ENCODE assay signal across 1 cellular context in the genomic region with DNA sequence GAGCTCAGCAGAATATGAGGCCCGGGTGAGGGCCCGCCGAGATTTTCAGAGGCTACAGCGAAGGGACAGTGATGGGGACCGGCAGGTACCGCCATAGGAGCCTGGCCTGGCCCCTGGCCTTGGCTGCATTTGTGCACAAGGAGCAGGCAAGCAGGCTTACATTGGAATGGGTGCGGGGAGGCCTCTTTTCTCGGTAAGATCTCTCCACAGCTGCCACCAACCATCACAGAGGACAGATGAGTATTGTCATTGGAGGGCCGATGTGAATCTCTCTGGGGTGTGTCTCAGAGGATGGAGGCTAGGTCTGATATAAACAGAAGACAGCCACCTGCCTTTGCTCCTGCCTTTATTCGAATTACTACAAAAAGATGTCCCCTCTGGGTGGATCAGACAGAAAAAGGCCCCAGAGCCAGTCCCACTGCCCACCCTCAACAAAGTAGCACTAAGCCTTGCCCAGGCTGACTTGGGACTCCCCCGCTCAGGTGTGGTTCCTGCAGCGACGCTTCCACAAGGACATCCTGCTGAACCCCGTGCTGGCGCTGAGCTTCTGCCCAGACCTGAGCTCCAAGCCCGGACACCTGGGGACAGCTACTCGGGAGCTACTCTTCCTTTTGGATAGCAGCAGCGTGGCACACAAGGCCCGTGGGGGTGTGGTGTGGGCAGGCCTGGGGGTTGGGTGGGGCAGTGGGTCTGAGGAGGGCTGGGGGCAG.
TF ChIP-seq lines count a peak whose summit lies in the region.

No MANE protein-coding gene starts in this region.

TF ChIP-seq in SK-N-SH, 30 proteins besides CTCF, POLR2A, EP300 and RAD21 (continued from another document):
- TF ChIP-seq USF2 (IDR thresholded peaks at IDR 0.05; ENCODE audit: borderline replicate concordance, low read depth, low read length) = no peak
- TF ChIP-seq, protein P1, sequence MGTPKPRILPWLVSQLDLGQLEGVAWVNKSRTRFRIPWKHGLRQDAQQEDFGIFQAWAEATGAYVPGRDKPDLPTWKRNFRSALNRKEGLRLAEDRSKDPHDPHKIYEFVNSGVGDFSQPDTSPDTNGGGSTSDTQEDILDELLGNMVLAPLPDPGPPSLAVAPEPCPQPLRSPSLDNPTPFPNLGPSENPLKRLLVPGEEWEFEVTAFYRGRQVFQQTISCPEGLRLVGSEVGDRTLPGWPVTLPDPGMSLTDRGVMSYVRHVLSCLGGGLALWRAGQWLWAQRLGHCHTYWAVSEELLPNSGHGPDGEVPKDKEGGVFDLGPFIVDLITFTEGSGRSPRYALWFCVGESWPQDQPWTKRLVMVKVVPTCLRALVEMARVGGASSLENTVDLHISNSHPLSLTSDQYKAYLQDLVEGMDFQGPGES (IDR thresholded peaks at IDR 0.05; ENCODE audit: low read depth, low read length) = no peak
